In the genomic region with DNA sequence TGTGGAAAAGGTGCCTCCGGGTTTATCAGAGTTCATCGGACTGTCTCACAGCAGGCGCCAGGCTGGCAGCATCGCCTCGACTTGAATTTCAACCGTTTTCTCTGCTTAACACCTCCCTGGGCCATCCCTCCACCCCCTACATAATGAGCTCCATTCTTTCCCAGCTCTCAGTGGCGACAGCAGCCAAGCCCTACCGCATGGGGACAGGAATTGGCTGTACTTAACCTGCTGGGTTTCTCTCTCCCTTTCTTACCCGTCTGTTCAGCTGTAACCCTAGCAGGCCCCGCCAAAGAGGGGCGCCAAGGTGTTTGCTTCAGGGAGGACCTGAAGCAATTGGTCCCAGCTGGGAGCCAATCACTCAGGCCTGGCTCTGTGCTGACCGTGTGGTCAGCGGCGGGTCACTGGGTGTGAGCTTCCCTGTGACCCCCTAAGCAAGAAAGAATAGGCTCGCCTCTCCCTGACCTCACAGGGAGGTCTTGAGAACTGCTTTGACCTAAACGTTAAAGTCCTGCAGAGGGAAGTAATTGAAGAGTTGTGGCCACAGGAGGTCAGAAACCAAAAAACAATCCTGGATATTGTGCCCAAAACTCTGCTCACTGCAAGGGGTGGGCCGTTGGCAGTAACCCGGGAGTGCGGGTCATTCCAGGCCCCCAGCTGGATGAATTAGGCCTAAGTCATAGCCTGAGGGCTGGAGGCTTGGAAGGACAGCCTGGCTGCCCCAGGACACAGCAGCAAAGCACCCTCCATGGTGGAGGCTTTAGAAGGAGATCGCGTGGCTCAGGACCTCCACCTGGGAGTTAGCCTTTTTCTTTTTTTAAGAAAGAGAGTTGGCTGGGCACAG, we compare ENCODE assay signal across 1 cellular context.
TF ChIP-seq lines count a peak whose summit lies in the region.

No MANE protein-coding gene starts in this region.

TF ChIP-seq in H1, 55 proteins besides CTCF, POLR2A, EP300 and RAD21:
- TF ChIP-seq FOSL1 (IDR thresholded peaks at IDR 0.05; ENCODE audit: insufficient read depth, low read depth, low read length): no peak
- TF ChIP-seq, protein P1, sequence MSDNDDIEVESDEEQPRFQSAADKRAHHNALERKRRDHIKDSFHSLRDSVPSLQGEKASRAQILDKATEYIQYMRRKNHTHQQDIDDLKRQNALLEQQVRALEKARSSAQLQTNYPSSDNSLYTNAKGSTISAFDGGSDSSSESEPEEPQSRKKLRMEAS (IDR thresholded peaks at IDR 0.05): peak; percentile 68; the same call in 1 of the 2 replicates
- TF ChIP-seq TCF12 (IDR thresholded peaks at IDR 0.05; ENCODE audit: low read depth, low read length): no peak
- no peak for TF ChIP-seq MAFK (IDR thresholded peaks at IDR 0.05; ENCODE audit: low read depth, low read length)
- TF ChIP-seq, protein P2, sequence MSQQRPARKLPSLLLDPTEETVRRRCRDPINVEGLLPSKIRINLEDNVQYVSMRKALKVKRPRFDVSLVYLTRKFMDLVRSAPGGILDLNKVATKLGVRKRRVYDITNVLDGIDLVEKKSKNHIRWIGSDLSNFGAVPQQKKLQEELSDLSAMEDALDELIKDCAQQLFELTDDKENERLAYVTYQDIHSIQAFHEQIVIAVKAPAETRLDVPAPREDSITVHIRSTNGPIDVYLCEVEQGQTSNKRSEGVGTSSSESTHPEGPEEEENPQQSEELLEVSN (IDR thresholded peaks at IDR 0.05): peak; percentile 62
